In genomic region chr4:51844157-51845054, GRCh38 we compare ENCODE assay signal across 8 cellular contexts. TPM values are rescaled to one million over a fixed set of nuclear protein-coding genes. Genes with fewer than 3 reads are reported as not detected.
DNase-seq lines count a peak whose midpoint lies in the region; ATAC-seq lines count a peak whose summit lies in the region.

No MANE protein-coding gene starts in this region.

- H3K4me3 Mint-ChIP-seq in CD4-positive, alpha-beta memory T cell, result peak overlapping the region; percentile 85 to 98 (median 94)

- no peaks in the 10 kb centered on the region for H3K27me3 Mint-ChIP-seq in CD4-positive, alpha-beta memory T cell

- no peaks in the 10 kb centered on the region for H3K27me3 ChIP-seq in CD4-positive, alpha-beta memory T cell (ENCODE audit: insufficient read depth, low read length)
- no peaks in the 10 kb centered on the region for H3K27me3 ChIP-seq in effector memory CD4-positive, alpha-beta T cell (replicated peaks; ENCODE audit: control insufficient read depth, insufficient read depth, low read length, poor library complexity, severe bottlenecking)

- H3K4me3 ChIP-seq in CD4-positive, alpha-beta memory T cell (ENCODE audit: low read length in 2 of 2), result peak overlapping the region; percentile 57 to 62
- H3K4me3 ChIP-seq in effector memory CD4-positive, alpha-beta T cell (ENCODE audit: insufficient read depth, low read depth, low read length, poor library complexity, severe bottlenecking), result peak overlapping the region; percentile 93

- ATAC-seq in GM19455 (IDR thresholded peaks at IDR 0.05; ENCODE audit: unreplicated experiment), result peak; percentile 32

- DNase-seq in CD4-positive, alpha-beta memory T cell, result peak; percentile 76 to 86 (median 77)
- DNase-seq in HK-2 (ENCODE audit: unreplicated experiment) (peak; percentile 93), NCI-H82 treated with DMSO at 0.1 percent for 48 hours (lab: John Stamatoyannopoulos, UW; ENCODE audit: unreplicated experiment) (peak; percentile 81), medulla oblongata (ENCODE audit: extremely low spot score) (peak; percentile 97)
- peak; percentile 90 for DNase-seq in activated CD8-positive, alpha-beta memory T cell treated with anti-CD3 and anti-CD28 coated beads for 24 hours
- peak; percentile 61 to 69 (median 68) for DNase-seq in effector memory CD4-positive, alpha-beta T cell
- DNase-seq in stimulated activated CD8-positive, alpha-beta memory T cell treated with anti-CD3 and anti-CD28 coated beads, Interleukin-12 subunit alpha, Interleukin-12 subunit beta, amount 100 ng/mL, for 1 hour (ENCODE audit: low read depth), result peak; percentile 57

- H3K36me3 ChIP-seq in CD4-positive, alpha-beta memory T cell (ENCODE audit: insufficient read depth, low read length), result no peaks in the 10 kb centered on the region
- H3K36me3 ChIP-seq in effector memory CD4-positive, alpha-beta T cell (ENCODE audit: control insufficient read depth, insufficient read depth, low read length), result no peaks in the 10 kb centered on the region

- POLR2A ChIA-PET in CD4-positive, alpha-beta memory T cell (lab: Charles Lee; ENCODE audit: partially characterized antibody), result interaction anchor here (1.0 to 2.6 kb wide), 2 partner anchors 25 to 868 kb away, joined by 3 to 21 read pairs; no protein-coding TSS in a partner anchor

- CTCF ChIA-PET in CD4-positive, alpha-beta memory T cell (lab: Charles Lee; ENCODE audit: partially characterized antibody), result interaction anchor here (1.4 to 4.2 kb wide), 3 partner anchors 11 to 52 kb away, joined by 4 to 27 read pairs (median 6); no protein-coding TSS in a partner anchor

- intact Hi-C loops in CD4-positive, alpha-beta memory T cell (cut with micrococcal nuclease), result loop anchor here (1.0 to 5.0 kb wide), 3 partner anchors 53 to 1018 kb away; partner anchors contain the start of gene RASL11B

- H3K9me3 ChIP-seq in CD4-positive, alpha-beta memory T cell (ENCODE audit: control insufficient read depth in 1 of 2, low read length in 2 of 2), result no peaks in the 10 kb centered on the region
- no peaks in the 10 kb centered on the region for H3K9me3 ChIP-seq in effector memory CD4-positive, alpha-beta T cell (ENCODE audit: control insufficient read depth, low read length)

- H3K27ac Mint-ChIP-seq in CD4-positive, alpha-beta memory T cell, result peak overlapping the region; percentile 73 to 96 (median 85)

- H3K4me1 ChIP-seq in CD4-positive, alpha-beta memory T cell (ENCODE audit: insufficient read depth, low read length), result peaks cover 12% of the 10 kb centered on the region
- peaks cover 8% of the 10 kb centered on the region for H3K4me1 ChIP-seq in effector memory CD4-positive, alpha-beta T cell (ENCODE audit: control insufficient read depth, insufficient read depth, low read length, poor library complexity, severe bottlenecking)

- peaks cover 0 to 18% of the 10 kb centered on the region in 2 donors for H3K36me3 Mint-ChIP-seq in CD4-positive, alpha-beta memory T cell

- peak overlapping the region; percentile 66 for H3K27ac ChIP-seq in CD4-positive, alpha-beta memory T cell (ENCODE audit: low read depth, low read length)
- peak overlapping the region; percentile 73 for H3K27ac ChIP-seq in effector memory CD4-positive, alpha-beta T cell (ENCODE audit: insufficient read depth, low read length, poor library complexity, severe bottlenecking)

- H3K9me3 Mint-ChIP-seq in CD4-positive, alpha-beta memory T cell, result no peaks in the 10 kb centered on the region

- peaks cover 15 to 35% (median 25%) of the 10 kb centered on the region in 4 donors for H3K4me1 Mint-ChIP-seq in CD4-positive, alpha-beta memory T cell

RNA-seq across cellular contexts. Expression of gene DCUN1D4, which starts 1.5 kb away (rescaled TPM):
- total RNA-seq in CD4-positive, alpha-beta memory T cell, result 10 to 100 TPM; 54.0 to 58.9 TPM
- 10 to 100 TPM; 13.5 to 22.3 TPM for polyA plus RNA-seq in CD4-positive, alpha-beta memory T cell

Comparison
In these comparisons a context has a peak if more than half of its experiments do, and no peak if none do; other contexts are left out.
1. Peak in every context shown above with its lines: DNase-seq, ATAC-seq, H3K4me3 ChIP-seq and H3K27ac ChIP-seq.